In the genomic region with DNA sequence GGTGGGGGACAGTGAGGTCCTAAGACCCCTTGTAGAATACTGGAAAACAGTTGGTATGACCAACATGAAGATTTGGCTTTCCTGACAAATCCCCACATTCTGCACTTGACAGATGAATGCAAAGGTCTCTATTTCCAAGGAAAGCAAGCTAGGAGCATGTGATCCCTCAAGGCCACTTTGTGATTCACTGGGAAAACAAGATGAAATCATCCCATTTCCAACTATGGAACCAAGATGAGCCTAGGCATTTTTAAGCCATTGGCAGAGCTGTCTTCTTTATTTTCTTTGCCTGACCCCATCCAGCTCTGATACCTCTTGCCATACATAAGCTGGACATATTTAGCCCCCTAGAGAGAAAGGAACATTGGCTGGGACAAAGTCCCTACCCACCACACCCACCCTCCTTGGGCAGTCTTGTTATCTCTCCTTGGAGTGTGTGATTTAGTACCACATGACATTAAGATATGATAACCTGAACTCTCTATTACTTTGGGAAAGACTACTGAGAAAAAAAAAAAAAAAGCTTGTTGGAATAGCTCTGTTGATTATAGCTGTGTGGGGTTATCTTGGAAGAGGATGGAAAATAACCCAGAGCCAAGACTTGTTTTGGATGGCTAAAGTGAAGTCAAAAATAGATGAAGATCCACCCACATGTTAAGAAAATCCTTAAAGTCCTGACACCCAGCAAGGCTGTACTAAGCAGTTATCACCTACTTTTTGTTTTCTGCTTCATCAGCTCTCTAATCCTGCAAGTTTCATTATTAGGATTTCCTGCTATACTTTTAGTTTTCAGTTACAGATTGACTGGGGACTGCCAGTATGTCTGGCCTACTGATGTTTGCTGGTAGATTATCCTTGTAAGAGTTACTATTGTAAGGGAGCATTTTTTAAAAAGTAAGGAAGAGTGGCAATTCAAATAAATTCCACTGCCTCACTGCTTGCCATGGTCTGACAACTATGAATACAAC, we compare ENCODE assay signal across 9 cellular contexts.
A peak's percentile ranks its signal among the peaks of the same experiment; 100 is the strongest.
DNase-seq lines count a peak whose midpoint lies in the region; ATAC-seq and TF ChIP-seq lines count a peak whose summit lies in the region.
"Had no signal": no experiment of that assay in that cellular context is flagged by ENCODE, and none has a peak within 500 bp of the region (broad histone marks: within the 10 kb centered on the region; RNA-seq: fewer than 3 reads in every experiment).

No MANE protein-coding gene starts in this region.

- ATAC-seq in GM18505 (IDR thresholded peaks at IDR 0.05; ENCODE audit: unreplicated experiment), result peak; percentile 79
- peak; percentile 71 for ATAC-seq in GM21423 (IDR thresholded peaks at IDR 0.05; ENCODE audit: unreplicated experiment)
- ATAC-seq in HG03432 (IDR thresholded peaks at IDR 0.05; ENCODE audit: unreplicated experiment), result peak; percentile 89
- peak in 3 of 4 donors; percentile 33 to 49 (median 45) for ATAC-seq in heart left ventricle
- ATAC-seq in lower lobe of right lung, result no peak
- ATAC-seq: T-helper 17 cell had no signal

- H3K9me3 ChIP-seq in heart left ventricle (no peaks in the 10 kb centered on the region), lower lobe of right lung (no peaks in the 10 kb centered on the region)

- intact Hi-C loops in heart left ventricle (cut with DNase I), result loop anchor here in 2 of 10 donors (5.0 to 10.0 kb wide), 2 partner anchors 112 to 599 kb away; no protein-coding TSS in a partner anchor
- intact Hi-C loops in lower lobe of right lung (cut with DNase I), result no loop called here

- H3K27ac ChIP-seq in heart left ventricle (peak overlapping the region in 10 of 12 donors; percentile 4 to 72 (median 48)), substantia nigra (ENCODE audit: low read depth, low read length, poor library complexity, severe bottlenecking) (no peak overlapping the region), lower lobe of right lung (no peak overlapping the region)

- DNase-seq in heart left ventricle (no peak), globus pallidus (ENCODE audit: low spot score) (no peak), AG08395 (ENCODE audit: low spot score) (no peak), substantia nigra (lab: John Stamatoyannopoulos, UW) (no peak), lower lobe of right lung (no peak)
- DNase-seq: T-helper 17 cell had no signal

- H3K4me3 ChIP-seq in heart left ventricle, result no peak overlapping the region
- no peak overlapping the region for H3K4me3 ChIP-seq in lower lobe of right lung

- TF ChIP-seq POLR2A in GM18505 (IDR thresholded peaks at IDR 0.05; ENCODE audit: borderline replicate concordance, extremely low read depth, insufficient read depth, insufficient read length) (no peak), heart left ventricle (IDR thresholded peaks at IDR 0.05) (no peak)

- TF ChIP-seq CTCF in heart left ventricle (IDR thresholded peaks at IDR 0.05) (no peak), lower lobe of right lung (IDR thresholded peaks at IDR 0.05) (no peak)

- H3K4me1 ChIP-seq in heart left ventricle (peaks cover 0 to 52% (median 35%) of the 10 kb centered on the region in 12 donors), lower lobe of right lung (peaks cover 16% of the 10 kb centered on the region)

- H3K36me3 ChIP-seq in heart left ventricle (no peaks in the 10 kb centered on the region), lower lobe of right lung (no peaks in the 10 kb centered on the region)

- H3K27me3 ChIP-seq in heart left ventricle, result no peaks in the 10 kb centered on the region
- no peaks in the 10 kb centered on the region for H3K27me3 ChIP-seq in lower lobe of right lung (ENCODE audit: low read depth)

Comparison
In these comparisons a context has a peak if more than half of its experiments do, and no peak if none do; other contexts are left out.
1. ATAC-seq: peak in GM18505 (single experiment), GM21423 (single experiment), HG03432 (single experiment) and heart left ventricle (3 of 4); none in lower lobe of right lung (0 of 2).
2. H3K27ac ChIP-seq: peak in heart left ventricle (10 of 12); none in substantia nigra (single experiment) and lower lobe of right lung (single experiment).